In genomic region chr17:44324571-44325275, GRCh38 we compare ENCODE assay signal across 8 cellular contexts. TPM values are rescaled to one million over a fixed set of nuclear protein-coding genes. Genes with fewer than 3 reads are reported as not detected.
DNase-seq lines count a peak whose midpoint lies in the region; ATAC-seq and TF ChIP-seq lines count a peak whose summit lies in the region.

SLC25A39 (minus strand) TSS chr17:44324823; CDS start chr17:44323562, 1,261 bp downstream.

- H3K4me3 ChIP-seq in GM06990 (replicated peaks; ENCODE audit: low read depth, low read length) (peak within 1 kb of the TSS; percentile 90), NB4 (ENCODE audit: low read depth, low read length) (peak within 1 kb of the TSS; percentile 74)

- peak within 1 kb of the TSS; percentile 85 for H3K27ac Mint-ChIP-seq in HFFc6
- peak within 1 kb of the TSS; percentile 91 for H3K27ac Mint-ChIP-seq in activated naive CD4-positive, alpha-beta T cell treated with anti-CD3 and anti-CD28 coated beads, Interleukin-2, amount 50 U/mL, for 24 hours

- TF ChIP-seq CTCF in GM06990 (IDR thresholded peaks at IDR 0.05; ENCODE audit: insufficient read depth, low read length, poor library complexity, severe bottlenecking) = no peak
- TF ChIP-seq CTCF in HFFc6 (IDR thresholded peaks at IDR 0.05) = no peak
- no peak for TF ChIP-seq CTCF in NB4 (IDR thresholded peaks at IDR 0.05; ENCODE audit: low read depth, low read length)
- no peak for TF ChIP-seq CTCF in omental fat pad (IDR thresholded peaks at IDR 0.05)

- H3K27me3 ChIP-seq in GM06990 (replicated peaks; ENCODE audit: control insufficient read depth, insufficient read depth, low read length) = no peaks in the 10 kb centered on the region

- peaks cover 2% of the 10 kb centered on the region; the same call in 1 of the 2 replicates for H3K27me3 Mint-ChIP-seq in HFFc6 (ENCODE audit: insufficient read depth)
- no peaks in the 10 kb centered on the region for H3K27me3 Mint-ChIP-seq in activated naive CD4-positive, alpha-beta T cell treated with anti-CD3 and anti-CD28 coated beads, Interleukin-2, amount 50 U/mL, for 24 hours

- H3K36me3 ChIP-seq in GM06990 (ENCODE audit: control insufficient read depth, insufficient read depth, low read length) = peaks cover 25% of the 10 kb centered on the region

- peaks cover 24% of the 10 kb centered on the region for H3K4me1 Mint-ChIP-seq in HFFc6 (ENCODE audit: low read depth)
- peaks cover 21% of the 10 kb centered on the region for H3K4me1 Mint-ChIP-seq in activated naive CD4-positive, alpha-beta T cell treated with anti-CD3 and anti-CD28 coated beads, Interleukin-2, amount 50 U/mL, for 24 hours

- DNase-seq in GM06990 (ENCODE audit: extremely low read depth, insufficient read length) (peak; percentile 98), HFFc6 (peak; percentile 91), NB4 (ENCODE audit: low read depth) (peak; percentile 94), globus pallidus (ENCODE audit: low spot score) (peak; percentile 90), omental fat pad (ENCODE audit: low spot score) (peak; percentile 71)

- no peaks in the 10 kb centered on the region for H3K9me3 Mint-ChIP-seq in HFFc6
- no peaks in the 10 kb centered on the region for H3K9me3 Mint-ChIP-seq in activated naive CD4-positive, alpha-beta T cell treated with anti-CD3 and anti-CD28 coated beads, Interleukin-2, amount 50 U/mL, for 24 hours

- TF ChIP-seq POLR2A in NB4 (IDR thresholded peaks at IDR 0.05; ENCODE audit: extremely low read depth, insufficient read length) = peak; percentile 58

- H3K27ac ChIP-seq in temporal lobe (ENCODE audit: low read depth, low read length) = peak within 1 kb of the TSS; percentile 63

- H3K4me3 Mint-ChIP-seq in HFFc6 = peak within 1 kb of the TSS; percentile 91
- H3K4me3 Mint-ChIP-seq in activated naive CD4-positive, alpha-beta T cell treated with anti-CD3 and anti-CD28 coated beads, Interleukin-2, amount 50 U/mL, for 24 hours = peak within 1 kb of the TSS; percentile 91

- 0 out of 2 replicates have a peak, but pooled peaks cover under 1% of the 10 kb centered on the region for H3K36me3 Mint-ChIP-seq in HFFc6 (ENCODE audit: low read depth)
- no peaks in the 10 kb centered on the region for H3K36me3 Mint-ChIP-seq in activated naive CD4-positive, alpha-beta T cell treated with anti-CD3 and anti-CD28 coated beads, Interleukin-2, amount 50 U/mL, for 24 hours

- peak; percentile 82 for ATAC-seq in SK-N-SH treated with all-trans-retinoic acid at 6 μM for 48 hours
- peak; percentile 95 for ATAC-seq in omental fat pad (ENCODE audit: low FRiP score)

TF ChIP-seq in SK-N-SH treated with all-trans-retinoic acid at 6 μM for 48 hours, 23 proteins besides CTCF, POLR2A, EP300 and RAD21:
- no peak for TF ChIP-seq PPARA (CRISPR knock-in tag; IDR thresholded peaks at IDR 0.05; ENCODE audit: borderline replicate concordance)
- 0 out of 2 replicates have a peak, but pooled peaks have one; percentile 22 for TF ChIP-seq ZFP3 (CRISPR knock-in tag; IDR thresholded peaks at IDR 0.05)
- TF ChIP-seq TCF4 (CRISPR knock-in tag; IDR thresholded peaks at IDR 0.05; ENCODE audit: borderline replicate concordance) = no peak

RNA-seq across cellular contexts. Expression of gene SLC25A39, which starts in this region (rescaled TPM):
- total RNA-seq in HFFc6 (2021; fragmentation: NEBNext Ultra II Directional; extraction: Animal tissue kit (Norgen Biotek cat#: 25700)) = 100 to 1,000 TPM in 5 of 6 experiments, 10 to 100 TPM in 1; 94.8 to 116 (median 108) TPM
- total RNA-seq in omental fat pad (10 to 100 TPM; 46.0 to 75.7 (median 60.7) TPM), temporal lobe (20.9 TPM)

Comparison
In these comparisons a context has a peak if more than half of its experiments do, and no peak if none do; other contexts are left out.
1. Peak in every context shown above with its lines: DNase-seq, ATAC-seq, H3K4me3 ChIP-seq and H3K27ac ChIP-seq.